Comparison of ENCODE assay signal across 19 cellular contexts in the genomic region with DNA sequence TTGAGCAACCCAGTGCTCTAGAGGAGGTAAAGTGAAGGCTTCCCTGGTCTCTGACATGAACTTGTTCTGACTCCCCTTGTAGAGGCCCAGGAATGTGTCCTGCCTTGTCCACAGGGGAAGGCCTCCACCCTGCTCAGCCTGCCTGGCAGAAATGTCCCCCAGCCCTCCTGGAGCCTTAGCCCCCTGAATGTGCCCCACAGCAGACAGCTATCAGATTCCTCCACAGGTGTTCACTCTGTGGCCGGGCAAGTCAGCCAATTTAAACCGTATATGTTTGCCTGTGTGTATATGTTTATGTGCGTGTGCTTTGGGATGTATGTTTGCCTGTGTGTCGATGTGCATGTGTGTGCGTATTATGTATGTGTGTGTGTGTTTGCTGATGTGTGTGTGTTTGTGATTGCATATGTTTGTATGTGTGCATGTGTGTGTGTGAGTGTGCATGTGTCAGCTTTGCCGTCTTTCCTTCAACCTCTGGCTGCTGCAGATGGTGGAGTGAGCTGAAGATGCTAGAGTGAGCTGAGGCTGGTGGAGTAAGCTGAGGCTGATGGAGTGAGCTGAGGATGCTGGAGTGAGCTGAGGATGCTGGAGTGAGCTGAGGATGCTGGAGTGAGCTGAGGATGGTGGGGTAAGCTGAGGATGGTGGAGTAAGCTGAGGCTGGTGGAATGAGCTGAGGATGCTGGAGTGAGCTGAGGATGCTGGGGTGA.
DNase-seq lines count a peak whose midpoint lies in the region; ATAC-seq and TF ChIP-seq lines count a peak whose summit lies in the region.
"Had no signal": no experiment of that assay in that cellular context is flagged by ENCODE, and none has a peak within 500 bp of the region (broad histone marks: within the 10 kb centered on the region; RNA-seq: fewer than 3 reads in every experiment).

No MANE protein-coding gene starts in this region.

- H3K36me3 ChIP-seq in CD4-positive, CD25-positive, alpha-beta regulatory T cell (ENCODE audit: control insufficient read depth, insufficient read depth, low read length) = peaks cover 46% of the 10 kb centered on the region
- H3K36me3 ChIP-seq in CD8-positive, alpha-beta T cell (ENCODE audit: insufficient read depth, low read length) = peaks cover 15% of the 10 kb centered on the region
- H3K36me3 ChIP-seq in Panc1 (ENCODE audit: control insufficient read depth, insufficient read depth, low read length) = no peaks in the 10 kb centered on the region
- H3K36me3 ChIP-seq: ovary, upper lobe of left lung had no signal

- no peak for TF ChIP-seq CTCF in CD8-positive, alpha-beta T cell (IDR thresholded peaks at IDR 0.05)
- no peak for TF ChIP-seq CTCF in Panc1 (IDR thresholded peaks at IDR 0.05)
- TF ChIP-seq CTCF in WTC11 (IDR thresholded peaks at IDR 0.05) = no peak

- no TSS peak for BruUV-seq in Panc1 (replicated peaks; lab: Mats Ljungman, UMichigan)

- no peak overlapping the region for H3K4me3 Mint-ChIP-seq in CD4-positive, CD25-positive, alpha-beta regulatory T cell
- no peak overlapping the region for H3K4me3 Mint-ChIP-seq in CD8-positive, alpha-beta T cell
- no peak overlapping the region for H3K4me3 Mint-ChIP-seq in WTC11
- H3K4me3 Mint-ChIP-seq: activated B cell treated with CpG ODN at 0.5 μM for 24 hours, H9 had no signal

- peaks cover 0 to 19% (median 8%) of the 10 kb centered on the region in 4 donors for H3K4me1 Mint-ChIP-seq in CD4-positive, CD25-positive, alpha-beta regulatory T cell
- peaks cover 9% of the 10 kb centered on the region for H3K4me1 Mint-ChIP-seq in CD8-positive, alpha-beta T cell (ENCODE audit: low read depth)
- 0 out of 2 replicates have a peak, but pooled peaks cover 3% of the 10 kb centered on the region for H3K4me1 Mint-ChIP-seq in WTC11
- H3K4me1 Mint-ChIP-seq: activated B cell treated with CpG ODN at 0.5 μM for 24 hours had no signal

- no peak overlapping the region for H3K4me3 ChIP-seq in CD4-positive, CD25-positive, alpha-beta regulatory T cell (ENCODE audit: low read depth, low read length)
- H3K4me3 ChIP-seq in CD8-positive, alpha-beta T cell (ENCODE audit: low read depth, low read length) = no peak overlapping the region
- H3K4me3 ChIP-seq in Panc1 (ENCODE audit: low read depth in 2 of 2, low read length in 2 of 2) = no peak overlapping the region
- H3K4me3 ChIP-seq: ovary, upper lobe of left lung had no signal

- peaks cover 0 to 3% (median 0%) of the 10 kb centered on the region in 7 donors for H3K9me3 Mint-ChIP-seq in CD4-positive, CD25-positive, alpha-beta regulatory T cell
- H3K9me3 Mint-ChIP-seq in CD8-positive, alpha-beta T cell = no peaks in the 10 kb centered on the region
- peaks cover 5% of the 10 kb centered on the region; the same call in 1 of the 2 replicates for H3K9me3 Mint-ChIP-seq in WTC11
- H3K9me3 Mint-ChIP-seq: activated B cell treated with CpG ODN at 0.5 μM for 24 hours, H9 had no signal

- peak overlapping the region in 2 of 3 donors; percentile 11 to 72 for H3K27ac Mint-ChIP-seq in CD4-positive, CD25-positive, alpha-beta regulatory T cell
- H3K27ac Mint-ChIP-seq in CD8-positive, alpha-beta T cell = peak overlapping the region; percentile 64
- no peak overlapping the region; the same call in 1 of the 2 replicates for H3K27ac Mint-ChIP-seq in WTC11
- H3K27ac Mint-ChIP-seq: activated B cell treated with CpG ODN at 0.5 μM for 24 hours had no signal

- CTCF ChIA-PET in CD8-positive, alpha-beta T cell (lab: Charles Lee) = interaction anchor here (0.9 kb wide), 1 partner anchor 11 kb away, joined by 3 read pairs; no protein-coding TSS in a partner anchor
- CTCF ChIA-PET in Panc1 (lab: Charles Lee) (interaction anchor here (0.8 kb wide), 1 partner anchor 11 kb away, joined by 3 read pairs; no protein-coding TSS in a partner anchor), WTC11 (lab: Charles Lee) (interaction anchor here (1.5 to 2.6 kb wide), 2 partner anchors 11 to 14 kb away, joined by 4 to 14 read pairs; no protein-coding TSS in a partner anchor)

- H3K9me3 ChIP-seq in CD4-positive, CD25-positive, alpha-beta regulatory T cell (ENCODE audit: control insufficient read depth in 2 of 2, low read length in 2 of 2) = no peaks in the 10 kb centered on the region
- H3K9me3 ChIP-seq in CD8-positive, alpha-beta T cell (ENCODE audit: low read length) = no peaks in the 10 kb centered on the region
- H3K9me3 ChIP-seq in Panc1 (ENCODE audit: control insufficient read depth, insufficient read depth, low read depth, low read length) = no peaks in the 10 kb centered on the region
- H3K9me3 ChIP-seq: ovary, upper lobe of left lung had no signal

- in situ Hi-C loops in Panc1 (cut with HindIII; ENCODE audit: low pct_unique_long_range_greater_than_20kb, low sequenced_read_pairs) = no loop called here

- no peak overlapping the region for H3K27ac ChIP-seq in CD4-positive, CD25-positive, alpha-beta regulatory T cell (ENCODE audit: insufficient read depth, low read length, poor library complexity, severe bottlenecking)
- no peak overlapping the region for H3K27ac ChIP-seq in CD8-positive, alpha-beta T cell (ENCODE audit: low read depth, low read length)
- no peak overlapping the region for H3K27ac ChIP-seq in Panc1 (ENCODE audit: low read length)
- H3K27ac ChIP-seq: ovary, upper lobe of left lung had no signal

- ATAC-seq in CD4-positive, CD25-positive, alpha-beta regulatory T cell (ENCODE audit: low read depth in 2 of 2) = no peak
- ATAC-seq in CD8-positive, alpha-beta T cell = no peak
- 0 out of 2 replicates have a peak, but pooled peaks have one; percentile 29 for ATAC-seq in Panc1
- no peak for ATAC-seq in WTC11
- ATAC-seq: sciatic nerve had no signal

- POLR2A ChIA-PET in CD8-positive, alpha-beta T cell (lab: Charles Lee) = no interaction called here
- POLR2A ChIA-PET in Panc1 (lab: Charles Lee) = no interaction called here
- POLR2A ChIA-PET in WTC11 (lab: Charles Lee) = no interaction called here

- intact Hi-C loops in CD8-positive, alpha-beta T cell (cut with DNase I, micrococcal nuclease) = no loop called here
- intact Hi-C loops in Panc1 (cut with micrococcal nuclease; ENCODE audit: unreplicated experiment) = no loop called here

- H3K36me3 Mint-ChIP-seq in CD4-positive, CD25-positive, alpha-beta regulatory T cell = peaks cover 45% of the 10 kb centered on the region
- H3K36me3 Mint-ChIP-seq in CD8-positive, alpha-beta T cell = peaks cover 67% of the 10 kb centered on the region
- no peaks in the 10 kb centered on the region for H3K36me3 Mint-ChIP-seq in WTC11

- no peaks in the 10 kb centered on the region for H3K4me1 ChIP-seq in CD4-positive, CD25-positive, alpha-beta regulatory T cell (ENCODE audit: control insufficient read depth, insufficient read depth, low read length, poor library complexity, severe bottlenecking)
- no peaks in the 10 kb centered on the region for H3K4me1 ChIP-seq in CD8-positive, alpha-beta T cell (ENCODE audit: insufficient read depth, low read length)
- H3K4me1 ChIP-seq in Panc1 (ENCODE audit: control insufficient read depth, insufficient read depth, low read length) = no peaks in the 10 kb centered on the region
- H3K4me1 ChIP-seq: upper lobe of left lung had no signal

- no peak for DNase-seq in CD4-positive, CD25-positive, alpha-beta regulatory T cell
- no peak for DNase-seq in CD8-positive, alpha-beta T cell
- DNase-seq in Panc1 (ENCODE audit: low read depth, low spot score) (no peak), hepatic stellate cell (ENCODE audit: low spot score) (peak; percentile 6), WTC11 (ENCODE audit: low spot score) (no peak), D341Med (ENCODE audit: low spot score) (no peak), kidney tubule cell (ENCODE audit: low spot score) (no peak)
- no peak for DNase-seq in stimulated activated CD4-positive, alpha-beta T cell treated with anti-CD3 and anti-CD28 coated beads, Interleukin-2, amount 100 ng/mL, for 48 hours
- DNase-seq: activated B cell treated with CpG ODN at 0.5 μM for 24 hours; activated gamma-delta T cell treated with Interleukin-2 at 50 U/mL for 16 hours; effector CD8-positive, alpha-beta T cell; NCI-H1436 treated with DMSO at 0.1 percent for 48 hours; NCI-H2171 treated with DMSO at 0.1 percent for 48 hours; NCI-H69; ovary; stimulated activated naive CD4-positive, alpha-beta T cell had no signal

- no peaks in the 10 kb centered on the region for H3K27me3 ChIP-seq in CD4-positive, CD25-positive, alpha-beta regulatory T cell (ENCODE audit: control insufficient read depth, insufficient read depth, low read length)
- H3K27me3 ChIP-seq in CD8-positive, alpha-beta T cell (ENCODE audit: insufficient read depth, low read length) = no peaks in the 10 kb centered on the region
- H3K27me3 ChIP-seq in Panc1 (ENCODE audit: control insufficient read depth, insufficient read depth, low read length) = no peaks in the 10 kb centered on the region
- H3K27me3 ChIP-seq: ovary, upper lobe of left lung had no signal

- H3K27me3 Mint-ChIP-seq in CD4-positive, CD25-positive, alpha-beta regulatory T cell = no peaks in the 10 kb centered on the region
- no peaks in the 10 kb centered on the region for H3K27me3 Mint-ChIP-seq in CD8-positive, alpha-beta T cell (ENCODE audit: low read depth)
- peaks cover 4% of the 10 kb centered on the region; the same call in 1 of the 2 replicates for H3K27me3 Mint-ChIP-seq in WTC11 (ENCODE audit: low read depth)

TF ChIP-seq in WTC11, 78 proteins besides CTCF, POLR2A, EP300 and RAD21 (continues in another document):
- TF ChIP-seq NR3C1 (CRISPR knock-in tag; conservative IDR thresholded peaks at IDR 0.05; ENCODE audit: low read depth) (no peak), NR2C2 (CRISPR knock-in tag; IDR thresholded peaks at IDR 0.05) (no peak), MYBL2 (CRISPR knock-in tag; IDR thresholded peaks at IDR 0.05) (no peak)
- TF ChIP-seq, protein P1, sequence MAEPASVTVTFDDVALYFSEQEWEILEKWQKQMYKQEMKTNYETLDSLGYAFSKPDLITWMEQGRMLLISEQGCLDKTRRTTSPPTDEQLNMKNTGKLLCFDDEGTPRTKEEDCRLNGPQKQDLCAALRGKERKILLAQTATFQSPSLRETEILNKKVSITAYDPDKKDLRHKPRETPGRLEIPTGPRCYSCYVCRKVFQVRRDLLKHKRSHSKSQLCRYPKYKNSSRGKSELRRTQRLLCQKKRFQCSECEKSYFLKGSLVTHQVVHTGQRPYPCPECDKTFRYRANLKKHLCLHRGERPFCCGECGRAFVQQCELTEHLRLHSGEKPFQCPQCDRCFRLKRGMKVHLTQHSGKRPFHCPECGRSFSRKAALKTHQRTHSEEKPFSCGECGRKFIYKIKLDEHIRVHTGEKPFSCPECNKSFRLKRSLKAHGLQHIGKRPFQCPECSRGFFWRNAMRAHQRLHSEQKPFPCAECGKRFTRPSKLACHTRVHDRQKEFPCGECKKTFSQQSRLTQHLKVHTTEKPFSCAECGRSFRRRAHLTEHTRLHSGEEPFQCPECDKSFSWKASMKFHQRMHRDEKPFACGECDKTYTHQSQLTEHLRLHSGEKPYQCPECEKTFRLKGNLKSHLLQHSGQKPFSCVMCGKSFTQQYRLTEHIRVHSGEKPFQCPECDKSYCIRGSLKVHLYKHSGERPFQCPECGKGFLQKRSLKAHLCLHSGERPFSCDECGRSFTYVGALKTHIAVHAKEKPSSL (CRISPR knock-in tag; conservative IDR thresholded peaks at IDR 0.05) = no peak
